In the genomic region with DNA sequence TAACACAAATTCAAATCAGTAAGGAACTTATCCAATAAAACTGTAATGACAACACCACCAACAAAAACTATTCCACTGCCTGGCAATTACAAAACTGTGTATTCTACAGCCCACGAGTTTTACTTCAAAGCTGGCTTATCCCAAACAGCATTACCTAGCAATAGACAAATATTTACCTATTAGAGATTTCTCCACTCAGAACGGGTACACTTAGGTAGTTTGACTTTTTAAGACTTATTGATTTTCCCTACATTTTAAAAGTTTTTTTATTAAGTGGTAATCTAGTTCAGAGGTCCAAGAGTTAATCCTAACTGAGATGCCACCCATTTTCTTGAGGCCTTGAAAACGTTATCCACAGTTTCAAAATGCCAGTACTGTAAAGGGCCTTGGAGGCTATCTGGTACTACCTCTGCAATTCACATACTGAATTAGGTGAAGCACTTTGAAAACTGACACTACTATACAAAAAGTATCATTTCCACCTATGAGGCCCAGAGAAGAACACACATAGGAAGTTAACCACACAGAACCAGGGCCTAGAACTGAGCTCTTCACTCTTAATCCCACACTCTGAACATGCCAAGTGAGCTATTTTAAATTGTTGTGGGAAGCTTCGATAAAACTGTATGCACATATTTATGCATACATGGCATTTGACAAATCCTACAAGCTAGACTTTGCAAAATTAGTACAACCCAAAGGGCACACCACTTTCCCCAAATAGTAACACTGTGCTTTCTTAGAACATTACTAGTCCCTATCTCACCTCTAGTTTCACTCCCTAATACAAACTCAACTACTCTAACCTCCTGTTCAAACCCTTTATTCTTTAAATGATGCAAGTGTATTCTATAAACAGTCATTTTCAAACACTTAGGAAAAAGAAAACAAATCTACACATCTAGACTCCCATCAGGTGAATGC, we compare ENCODE assay signal across 8 cellular contexts. TPM values are rescaled to one million over a fixed set of nuclear protein-coding genes. Genes with fewer than 3 reads are reported as not detected.
DNase-seq lines count a peak whose midpoint lies in the region; ATAC-seq and FAIRE-seq lines count a peak whose summit lies in the region.

No MANE protein-coding gene starts in this region.

- intact Hi-C loops in activated CD4-positive, alpha-beta T cell treated with anti-CD3 and anti-CD28 coated beads for 36 hours (cut with DNase I, micrococcal nuclease), result loop anchor here (2.0 to 5.0 kb wide), 5 partner anchors 623 to 1312 kb away; a partner anchor contains a TSS
- intact Hi-C loops in activated T-helper 1 cell treated with anti-CD3 and anti-CD28 coated beads, Interleukin-12 subunit alpha, Interleukin-12 subunit beta, Interleukin-2, Interleukin-4 antibody, amounts not matched to agents 30 ng/mL and 10 ng/mL and 1 ng/mL, durations not matched to agents 14 hours and 24 hours and 36 hours (cut with micrococcal nuclease), result loop anchor here (2.0 to 10.0 kb wide), 5 partner anchors 123 to 1483 kb away; a partner anchor contains a TSS

- H3K36me3 Mint-ChIP-seq in activated CD4-positive, alpha-beta T cell treated with anti-CD3 and anti-CD28 coated beads for 36 hours (ENCODE audit: low read depth), result peaks cover 3% of the 10 kb centered on the region
- peaks cover 3% of the 10 kb centered on the region for H3K36me3 Mint-ChIP-seq in activated T-helper 1 cell treated with anti-CD3 and anti-CD28 coated beads, Interleukin-12 subunit alpha, Interleukin-12 subunit beta, Interleukin-2, Interleukin-4 antibody, amounts not matched to agents 30 ng/mL and 10 ng/mL and 1 ng/mL, durations not matched to agents 14 hours and 24 hours and 36 hours (ENCODE audit: low read depth)
- H3K36me3 Mint-ChIP-seq in immature natural killer cell, result no peaks in the 10 kb centered on the region

- POLR2A ChIA-PET in activated CD4-positive, alpha-beta T cell treated with anti-CD3 and anti-CD28 coated beads for 36 hours (lab: Charles Lee), result no interaction called here

- H3K27ac Mint-ChIP-seq in activated CD4-positive, alpha-beta T cell treated with anti-CD3 and anti-CD28 coated beads for 36 hours, result peak overlapping the region; percentile 80
- H3K27ac Mint-ChIP-seq in activated T-helper 1 cell treated with anti-CD3 and anti-CD28 coated beads, Interleukin-12 subunit alpha, Interleukin-12 subunit beta, Interleukin-2, Interleukin-4 antibody, amounts not matched to agents 30 ng/mL and 10 ng/mL and 1 ng/mL, durations not matched to agents 14 hours and 24 hours and 36 hours, result peak overlapping the region; percentile 37
- H3K27ac Mint-ChIP-seq in immature natural killer cell, result peak overlapping the region; percentile 63 to 89 (median 83)

- CTCF ChIA-PET in activated CD4-positive, alpha-beta T cell treated with anti-CD3 and anti-CD28 coated beads for 36 hours (lab: Charles Lee), result interaction anchor here (0.7 to 1.3 kb wide), 2 partner anchors 12 to 164 kb away, joined by 4 read pairs; no protein-coding TSS in a partner anchor

- DNase-seq in activated CD4-positive, alpha-beta T cell treated with anti-CD3 and anti-CD28 coated beads for 36 hours, result no peak
- no peak for DNase-seq in activated CD4-positive, alpha-beta T cell treated with anti-CD3 and anti-CD28 coated beads for 1 hour
- no peak for DNase-seq in activated T-helper 1 cell treated with anti-CD3 and anti-CD28 coated beads, Interleukin-12 subunit alpha, Interleukin-12 subunit beta, Interleukin-2, Interleukin-4 antibody, amounts not matched to agents 30 ng/mL and 10 ng/mL and 1 ng/mL, durations not matched to agents 14 hours and 24 hours and 36 hours (ENCODE audit: low spot score)
- DNase-seq in immature natural killer cell, result no peak
- peak; percentile 39 for DNase-seq in superior temporal gyrus (ENCODE audit: extremely low spot score)
- no peak for DNase-seq in RCC 7860 (ENCODE audit: low spot score)
- no peak for DNase-seq in frontal cortex (ENCODE audit: low spot score in 2 of 2)

- no peak for ATAC-seq in activated CD4-positive, alpha-beta T cell treated with anti-CD3 and anti-CD28 coated beads for 36 hours
- no peak for ATAC-seq in HG03457 (IDR thresholded peaks at IDR 0.05; ENCODE audit: unreplicated experiment)

- no peaks in the 10 kb centered on the region for H3K27me3 Mint-ChIP-seq in activated CD4-positive, alpha-beta T cell treated with anti-CD3 and anti-CD28 coated beads for 36 hours
- peaks cover 4% of the 10 kb centered on the region for H3K27me3 Mint-ChIP-seq in activated T-helper 1 cell treated with anti-CD3 and anti-CD28 coated beads, Interleukin-12 subunit alpha, Interleukin-12 subunit beta, Interleukin-2, Interleukin-4 antibody, amounts not matched to agents 30 ng/mL and 10 ng/mL and 1 ng/mL, durations not matched to agents 14 hours and 24 hours and 36 hours (ENCODE audit: insufficient read depth)
- peaks cover 5 to 7% (median 6%) of the 10 kb centered on the region in 3 donors for H3K27me3 Mint-ChIP-seq in immature natural killer cell (ENCODE audit: low read depth in 3 of 3)

- peak overlapping the region; percentile 76 for H3K4me3 Mint-ChIP-seq in activated CD4-positive, alpha-beta T cell treated with anti-CD3 and anti-CD28 coated beads for 36 hours
- peak overlapping the region; percentile 74 for H3K4me3 Mint-ChIP-seq in activated T-helper 1 cell treated with anti-CD3 and anti-CD28 coated beads, Interleukin-12 subunit alpha, Interleukin-12 subunit beta, Interleukin-2, Interleukin-4 antibody, amounts not matched to agents 30 ng/mL and 10 ng/mL and 1 ng/mL, durations not matched to agents 14 hours and 24 hours and 36 hours
- peak overlapping the region; percentile 78 to 85 (median 82) for H3K4me3 Mint-ChIP-seq in immature natural killer cell

- H3K9me3 Mint-ChIP-seq in activated CD4-positive, alpha-beta T cell treated with anti-CD3 and anti-CD28 coated beads for 36 hours (ENCODE audit: low read depth), result no peaks in the 10 kb centered on the region
- H3K9me3 Mint-ChIP-seq in activated T-helper 1 cell treated with anti-CD3 and anti-CD28 coated beads, Interleukin-12 subunit alpha, Interleukin-12 subunit beta, Interleukin-2, Interleukin-4 antibody, amounts not matched to agents 30 ng/mL and 10 ng/mL and 1 ng/mL, durations not matched to agents 14 hours and 24 hours and 36 hours, result no peaks in the 10 kb centered on the region
- H3K9me3 Mint-ChIP-seq in immature natural killer cell, result peaks cover 0 to 2% (median 0%) of the 10 kb centered on the region in 6 donors

- H3K4me1 Mint-ChIP-seq in activated CD4-positive, alpha-beta T cell treated with anti-CD3 and anti-CD28 coated beads for 36 hours, result peaks cover 44% of the 10 kb centered on the region
- peaks cover 39% of the 10 kb centered on the region for H3K4me1 Mint-ChIP-seq in activated T-helper 1 cell treated with anti-CD3 and anti-CD28 coated beads, Interleukin-12 subunit alpha, Interleukin-12 subunit beta, Interleukin-2, Interleukin-4 antibody, amounts not matched to agents 30 ng/mL and 10 ng/mL and 1 ng/mL, durations not matched to agents 14 hours and 24 hours and 36 hours (ENCODE audit: low read depth)
- H3K4me1 Mint-ChIP-seq in immature natural killer cell, result peaks cover 37 to 57% of the 10 kb centered on the region in 2 donors

- no peak for FAIRE-seq in RCC 7860 (lab: Jason Lieb, UNC)
- no peak for FAIRE-seq in frontal cortex (lab: Jason Lieb, UNC)

RNA-seq across cellular contexts. Expression of a gene that starts 2.1 kb away (rescaled TPM):
- total RNA-seq in activated CD4-positive, alpha-beta T cell treated with anti-CD3 and anti-CD28 coated beads for 36 hours, result 10 to 100 TPM; 16.1 to 19.3 TPM
- total RNA-seq in activated T-helper 1 cell treated with anti-CD3 and anti-CD28 coated beads, Interleukin-12 subunit alpha, Interleukin-12 subunit beta, Interleukin-2, Interleukin-4 antibody, amounts not matched to agents 30 ng/mL and 10 ng/mL and 1 ng/mL, durations not matched to agents 14 hours and 24 hours and 36 hours, result 21.7 and 25.1 TPM in 2 replicates
- 1 to 10 TPM; 7.2 to 9.8 (median 8.0) TPM for polyA plus RNA-seq in immature natural killer cell
- total RNA-seq in frontal cortex, result 85.2 TPM
